ENCODE assay signal across 8 cellular contexts in genomic region chr4:16577177-16577576, GRCh38.
"Had no signal": no experiment of that assay in that cellular context is flagged by ENCODE, and none has a peak within 500 bp of the region (broad histone marks: within the 10 kb centered on the region; RNA-seq: fewer than 3 reads in every experiment).

No MANE protein-coding gene starts in this region.

- H3K27ac ChIP-seq: GM23248 had no signal

- DNase-seq: GM23248, GOT3, H9, HCEC 1CT, Kasumi-1, KG1 had no signal

- H2AFZ ChIP-seq: GM23248 had no signal

- H3K9ac ChIP-seq: GM23248 had no signal

- H3K4me3 ChIP-seq: GM23248 had no signal

- FAIRE-seq: H54, HTR-8/SVneo had no signal
